11 cellular contexts compared by ENCODE assay signal in the genomic region with DNA sequence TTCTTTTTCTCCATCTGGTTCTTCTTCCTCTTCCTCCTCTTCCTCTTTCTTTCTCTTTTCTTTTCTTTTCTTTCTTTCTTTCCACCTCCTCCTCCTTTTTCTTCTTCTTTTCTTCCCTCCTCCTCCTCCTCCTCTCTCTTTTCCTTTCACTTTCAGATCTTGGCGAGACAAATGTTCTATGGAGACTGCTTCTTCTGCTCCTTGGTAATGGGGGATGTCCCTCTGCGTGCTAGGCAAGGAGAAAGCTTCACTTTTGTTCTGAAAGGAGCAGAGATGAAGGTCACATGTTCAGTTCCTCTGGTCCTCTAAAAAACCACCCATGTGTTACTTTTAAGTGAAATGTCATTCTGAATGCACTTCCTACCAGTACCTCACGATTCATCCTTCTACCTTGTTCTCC. TPM values are rescaled to one million over a fixed set of nuclear protein-coding genes. Genes with fewer than 3 reads are reported as not detected.
A peak's percentile ranks its signal among the peaks of the same experiment; 100 is the strongest.
DNase-seq lines count a peak whose midpoint lies in the region; ATAC-seq, FAIRE-seq and TF ChIP-seq lines count a peak whose summit lies in the region.
"Had no signal": no experiment of that assay in that cellular context is flagged by ENCODE, and none has a peak within 500 bp of the region (broad histone marks: within the 10 kb centered on the region; RNA-seq: fewer than 3 reads in every experiment).

No MANE protein-coding gene starts in this region.

- no peak for TF ChIP-seq POLR2A in vagina (IDR thresholded peaks at IDR 0.05)
- no peak for TF ChIP-seq POLR2A in transverse colon (IDR thresholded peaks at IDR 0.05)

- TF ChIP-seq EP300 in transverse colon (IDR thresholded peaks at IDR 0.05; ENCODE audit: low read depth), result no peak

- DNase-seq in CD4-positive, CD25-positive, alpha-beta regulatory T cell, result peak in 1 of 3 donors; percentile 58
- DNase-seq in GM19239 (ENCODE audit: insufficient read length, low spot score) (no peak), AG20443 (ENCODE audit: low spot score) (no peak), NOMO-1 (lab: John Stamatoyannopoulos, UW; ENCODE audit: unreplicated experiment in 2 of 2) (no peak), vagina (ENCODE audit: extremely low spot score in 2 of 2) (no peak), transverse colon (no peak)
- DNase-seq in activated naive CD8-positive, alpha-beta T cell treated with anti-CD3 and anti-CD28 coated beads, Interleukin-2, amount 10 ng/mL, durations not matched to agents 7 days and 5 days, result no peak
- DNase-seq: Kasumi-1, NCI-H774 had no signal

- peak overlapping the region; percentile 46 for H3K4me3 ChIP-seq in CD4-positive, CD25-positive, alpha-beta regulatory T cell (ENCODE audit: low read depth, low read length)
- no peak overlapping the region for H3K4me3 ChIP-seq in vagina
- H3K4me3 ChIP-seq in transverse colon, result no peak overlapping the region
- H3K4me3 ChIP-seq: cardiac muscle cell had no signal

- H3K9me3 ChIP-seq in CD4-positive, CD25-positive, alpha-beta regulatory T cell (ENCODE audit: control insufficient read depth in 2 of 2, low read length in 2 of 2), result no peaks in the 10 kb centered on the region
- H3K9me3 ChIP-seq in vagina (no peaks in the 10 kb centered on the region), transverse colon (no peaks in the 10 kb centered on the region)

- no peaks in the 10 kb centered on the region for H3K36me3 ChIP-seq in CD4-positive, CD25-positive, alpha-beta regulatory T cell (ENCODE audit: control insufficient read depth, insufficient read depth, low read length)
- H3K36me3 ChIP-seq in vagina (no peaks in the 10 kb centered on the region), transverse colon (no peaks in the 10 kb centered on the region)
- H3K36me3 ChIP-seq: cardiac muscle cell had no signal

- H3K27ac Mint-ChIP-seq in CD4-positive, CD25-positive, alpha-beta regulatory T cell, result peak overlapping the region; percentile 90 to 96 (median 94)
- H3K27ac Mint-ChIP-seq in activated naive CD8-positive, alpha-beta T cell treated with anti-CD3 and anti-CD28 coated beads, Interleukin-2, amount 10 ng/mL, durations not matched to agents 7 days and 5 days, result peak overlapping the region; percentile 94

- 37% methylated on average over 3 of the region's 3 CpGs; no CpG with 5 or more reads in 1 of the 2 donors for WGBS in transverse colon (ENCODE audit: low coverage in 1 of 2), 2 donors

- peaks cover 13 to 73% (median 34%) of the 10 kb centered on the region in 4 donors for H3K4me1 Mint-ChIP-seq in CD4-positive, CD25-positive, alpha-beta regulatory T cell
- H3K4me1 Mint-ChIP-seq in activated naive CD8-positive, alpha-beta T cell treated with anti-CD3 and anti-CD28 coated beads, Interleukin-2, amount 10 ng/mL, durations not matched to agents 7 days and 5 days, result peaks cover 44% of the 10 kb centered on the region

- no peaks in the 10 kb centered on the region for H3K27me3 Mint-ChIP-seq in CD4-positive, CD25-positive, alpha-beta regulatory T cell
- H3K27me3 Mint-ChIP-seq in activated naive CD8-positive, alpha-beta T cell treated with anti-CD3 and anti-CD28 coated beads, Interleukin-2, amount 10 ng/mL, durations not matched to agents 7 days and 5 days, result no peaks in the 10 kb centered on the region

- intact Hi-C loops in vagina (cut with DNase I) (no loop called here), transverse colon (cut with DNase I; ENCODE audit: low total_unique reads) (no loop called here)

- no peak for ATAC-seq in CD4-positive, CD25-positive, alpha-beta regulatory T cell (ENCODE audit: low read depth in 2 of 2)
- ATAC-seq in HG03342 (IDR thresholded peaks at IDR 0.05; ENCODE audit: unreplicated experiment), result peak; percentile 24
- peak; percentile 44 for ATAC-seq in activated naive CD8-positive, alpha-beta T cell treated with anti-CD3 and anti-CD28 coated beads, Interleukin-2, amount 10 ng/mL, durations not matched to agents 7 days and 5 days (ENCODE audit: low read depth)

- peak overlapping the region; percentile 64 to 93 (median 84) for H3K4me3 Mint-ChIP-seq in CD4-positive, CD25-positive, alpha-beta regulatory T cell
- peak overlapping the region; percentile 90 for H3K4me3 Mint-ChIP-seq in activated naive CD8-positive, alpha-beta T cell treated with anti-CD3 and anti-CD28 coated beads, Interleukin-2, amount 10 ng/mL, durations not matched to agents 7 days and 5 days

- TF ChIP-seq CTCF in vagina (IDR thresholded peaks at IDR 0.05), result no peak
- TF ChIP-seq CTCF in transverse colon (IDR thresholded peaks at IDR 0.05), result no peak

- H3K27ac ChIP-seq in CD4-positive, CD25-positive, alpha-beta regulatory T cell (ENCODE audit: insufficient read depth, low read length, poor library complexity, severe bottlenecking), result peak overlapping the region; percentile 79
- H3K27ac ChIP-seq in vagina, result no peak overlapping the region
- no peak overlapping the region for H3K27ac ChIP-seq in transverse colon
- H3K27ac ChIP-seq: cardiac muscle cell had no signal

- POLR2A ChIA-PET in activated naive CD8-positive, alpha-beta T cell treated with anti-CD3 and anti-CD28 coated beads, Interleukin-2, amount 10 ng/mL, durations not matched to agents 7 days and 5 days (lab: Charles Lee), result no interaction called here

- H3K9me3 Mint-ChIP-seq in CD4-positive, CD25-positive, alpha-beta regulatory T cell, result no peaks in the 10 kb centered on the region
- H3K9me3 Mint-ChIP-seq in activated naive CD8-positive, alpha-beta T cell treated with anti-CD3 and anti-CD28 coated beads, Interleukin-2, amount 10 ng/mL, durations not matched to agents 7 days and 5 days, result no peaks in the 10 kb centered on the region

- FAIRE-seq in GM19239 (lab: Jason Lieb, UNC), result peak; percentile 84

- in situ Hi-C loops in transverse colon (cut with MboI; ENCODE audit: low pct_ligation_motif_present in 1 of 4, low pct_unique_long_range_greater_than_20kb in 1 of 4, low sequenced_read_pairs in 3 of 4), result loop anchor here in 2 of 4 donors (25.0 kb wide), 1 partner anchor 225 kb away; a partner anchor contains a TSS

- H3K27me3 ChIP-seq in CD4-positive, CD25-positive, alpha-beta regulatory T cell (ENCODE audit: control insufficient read depth, insufficient read depth, low read length), result no peaks in the 10 kb centered on the region
- H3K27me3 ChIP-seq in vagina, result no peaks in the 10 kb centered on the region
- H3K27me3 ChIP-seq in transverse colon, result no peaks in the 10 kb centered on the region
- H3K27me3 ChIP-seq: cardiac muscle cell had no signal

- no peaks in the 10 kb centered on the region for H3K36me3 Mint-ChIP-seq in CD4-positive, CD25-positive, alpha-beta regulatory T cell
- H3K36me3 Mint-ChIP-seq in activated naive CD8-positive, alpha-beta T cell treated with anti-CD3 and anti-CD28 coated beads, Interleukin-2, amount 10 ng/mL, durations not matched to agents 7 days and 5 days, result peaks cover 8% of the 10 kb centered on the region

- peaks cover 49% of the 10 kb centered on the region for H3K4me1 ChIP-seq in CD4-positive, CD25-positive, alpha-beta regulatory T cell (ENCODE audit: control insufficient read depth, insufficient read depth, low read length, poor library complexity, severe bottlenecking)
- peaks cover 47% of the 10 kb centered on the region for H3K4me1 ChIP-seq in vagina
- peaks cover 0 to 9% (median 7%) of the 10 kb centered on the region in 4 donors for H3K4me1 ChIP-seq in transverse colon

RNA-seq across cellular contexts. Expression of a gene that starts 33.2 kb away (rescaled TPM):
- 29.0 TPM for total RNA-seq in CD4-positive, CD25-positive, alpha-beta regulatory T cell
- polyA plus RNA-seq in CD4-positive, CD25-positive, alpha-beta regulatory T cell, result 10 to 100 TPM; 47.3 to 61.5 (median 56.0) TPM
- total RNA-seq in activated naive CD8-positive, alpha-beta T cell treated with anti-CD3 and anti-CD28 coated beads, Interleukin-2, amount 10 ng/mL, durations not matched to agents 7 days and 5 days, result 10 to 100 TPM; 47.0 to 48.5 TPM
- total RNA-seq in vagina, result 13.8 TPM
- total RNA-seq in transverse colon, result 10 to 100 TPM in 1 of 4 donors, 1 to 10 TPM in 2, not detected in 1; 4.1 to 10.5 (median 9.4) TPM

Comparison
In these comparisons a context has a peak if more than half of its experiments do, and no peak if none do; other contexts are left out.
1. ATAC-seq: peak in HG03342 (single experiment) and activated naive CD8-positive, alpha-beta T cell treated with anti-CD3 and anti-CD28 coated beads, Interleukin-2, amount 10 ng/mL, durations not matched to agents 7 days and 5 days (single experiment); none in CD4-positive, CD25-positive, alpha-beta regulatory T cell (0 of 2).